In the genomic region with DNA sequence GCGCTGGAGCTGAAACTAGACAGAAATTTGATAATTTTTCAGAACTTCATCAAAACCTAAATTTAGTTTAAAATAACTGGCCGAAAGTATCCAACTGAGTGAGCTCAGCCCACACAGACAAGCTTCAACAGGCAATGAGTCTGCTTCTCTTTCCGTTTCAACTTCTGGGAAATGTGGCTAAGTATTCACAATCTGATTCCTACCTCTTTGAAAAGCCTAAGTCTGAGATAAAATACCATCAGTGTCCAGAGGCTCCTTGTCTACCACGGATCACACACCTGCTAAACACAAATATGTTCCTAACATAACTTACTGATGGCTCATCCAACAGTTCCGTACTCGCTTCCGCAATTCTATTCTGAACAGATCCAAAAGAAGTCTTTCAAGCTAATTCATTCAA, we compare ENCODE assay signal across 21 cellular contexts. TPM values are rescaled to one million over a fixed set of nuclear protein-coding genes. Genes with fewer than 3 reads are reported as not detected.
A peak's percentile ranks its signal among the peaks of the same experiment; 100 is the strongest.
DNase-seq lines count a peak whose midpoint lies in the region; ATAC-seq and TF ChIP-seq lines count a peak whose summit lies in the region.
"Had no signal": no experiment of that assay in that cellular context is flagged by ENCODE, and none has a peak within 500 bp of the region (broad histone marks: within the 10 kb centered on the region; RNA-seq: fewer than 3 reads in every experiment).

No MANE protein-coding gene starts in this region.

- H3K36me3 ChIP-seq in esophagus muscularis mucosa (no peaks in the 10 kb centered on the region), stomach smooth muscle (ENCODE audit: control insufficient read depth in 2 of 2, insufficient read depth in 2 of 2, low read length in 2 of 2) (no peaks in the 10 kb centered on the region)
- no peaks in the 10 kb centered on the region for H3K36me3 ChIP-seq in effector memory CD4-positive, alpha-beta T cell (ENCODE audit: control insufficient read depth, insufficient read depth, low read length)
- H3K36me3 ChIP-seq: HAP-1, neutrophil, right atrium auricular region had no signal

- H3K4me3 Mint-ChIP-seq in activated B cell treated with CpG ODN at 0.5 μM for 24 hours: peak overlapping the region; percentile 32

- POLR2A ChIA-PET in activated B cell treated with CpG ODN at 0.5 μM for 24 hours (lab: Charles Lee): interaction anchor here (0.7 to 1.5 kb wide), 4 partner anchors 12 to 143 kb away, joined by 3 to 9 read pairs (median 4); no protein-coding TSS in a partner anchor

- H3K27me3 ChIP-seq in esophagus muscularis mucosa: no peaks in the 10 kb centered on the region
- no peaks in the 10 kb centered on the region for H3K27me3 ChIP-seq in stomach smooth muscle (ENCODE audit: control insufficient read depth in 1 of 2, insufficient read depth in 2 of 2, low read length in 2 of 2)
- no peaks in the 10 kb centered on the region for H3K27me3 ChIP-seq in effector memory CD4-positive, alpha-beta T cell (replicated peaks; ENCODE audit: control insufficient read depth, insufficient read depth, low read length, poor library complexity, severe bottlenecking)
- H3K27me3 ChIP-seq: BLaER1, neutrophil, right atrium auricular region had no signal

- DNase-seq in activated B cell treated with CpG ODN at 0.5 μM for 24 hours (no peak), esophagus muscularis mucosa (ENCODE audit: extremely low spot score) (no peak), Right ventricle myocardium inferior (ENCODE audit: missing footprints) (no peak)
- DNase-seq in effector memory CD4-positive, alpha-beta T cell: no peak
- DNase-seq: activated CD8-positive, alpha-beta memory T cell treated with anti-CD3 and anti-CD28 coated beads for 24 hours; activated gamma-delta T cell treated with Interleukin-2 at 50 U/mL for 16 hours; DMS79; effector CD8-positive, alpha-beta T cell; foreskin melanocyte; mesendoderm; NCI-H1436; NCI-H2227 treated with DMSO at 0.1 percent for 48 hours had no signal

- peak overlapping the region; percentile 13 for H3K27ac Mint-ChIP-seq in activated B cell treated with CpG ODN at 0.5 μM for 24 hours

- peaks cover 71% of the 10 kb centered on the region for H3K4me1 Mint-ChIP-seq in activated B cell treated with CpG ODN at 0.5 μM for 24 hours

- no peak overlapping the region for H3K9ac ChIP-seq in stomach smooth muscle (ENCODE audit: low read length in 2 of 2)
- H3K9ac ChIP-seq: BLaER1 had no signal

- no peak for TF ChIP-seq EP300 in esophagus muscularis mucosa (IDR thresholded peaks at IDR 0.05)

- TF ChIP-seq POLR2A in esophagus muscularis mucosa (IDR thresholded peaks at IDR 0.05; ENCODE audit: low read depth): no peak

- ATAC-seq in HG02852 (IDR thresholded peaks at IDR 0.05; ENCODE audit: unreplicated experiment) (peak; percentile 43), activated B cell treated with CpG ODN at 0.5 μM for 24 hours (ENCODE audit: low read depth) (no peak), Right ventricle myocardium inferior (no peak), HG03196 (IDR thresholded peaks at IDR 0.05; ENCODE audit: unreplicated experiment) (no peak)
- ATAC-seq: SK-N-SH treated with all-trans-retinoic acid at 6 μM for 48 hours had no signal

- H3K4me1 ChIP-seq in esophagus muscularis mucosa (peaks cover 21 to 98% (median 85%) of the 10 kb centered on the region in 4 donors), stomach smooth muscle (ENCODE audit: control insufficient read depth, insufficient read depth, low read length) (peaks cover 9% of the 10 kb centered on the region)
- H3K4me1 ChIP-seq in effector memory CD4-positive, alpha-beta T cell (ENCODE audit: control insufficient read depth, insufficient read depth, low read length, poor library complexity, severe bottlenecking): peaks cover 20% of the 10 kb centered on the region
- H3K4me1 ChIP-seq: HAP-1 had no signal

- H3K9me3 ChIP-seq in esophagus muscularis mucosa: no peaks in the 10 kb centered on the region
- no peaks in the 10 kb centered on the region for H3K9me3 ChIP-seq in stomach smooth muscle (ENCODE audit: control insufficient read depth in 2 of 2, low read length in 2 of 2)
- no peaks in the 10 kb centered on the region for H3K9me3 ChIP-seq in effector memory CD4-positive, alpha-beta T cell (ENCODE audit: control insufficient read depth, low read length)
- H3K9me3 ChIP-seq: BLaER1, HAP-1, neutrophil, right atrium auricular region had no signal

- no peak overlapping the region for H3K4me3 ChIP-seq in esophagus muscularis mucosa
- H3K4me3 ChIP-seq in stomach smooth muscle (ENCODE audit: low read length in 2 of 2): no peak overlapping the region
- H3K4me3 ChIP-seq in effector memory CD4-positive, alpha-beta T cell (ENCODE audit: insufficient read depth, low read depth, low read length, poor library complexity, severe bottlenecking): no peak overlapping the region
- H3K4me3 ChIP-seq: BLaER1, HAP-1, right atrium auricular region had no signal

- H3K9me3 Mint-ChIP-seq in activated B cell treated with CpG ODN at 0.5 μM for 24 hours: peaks cover 3% of the 10 kb centered on the region

- whole genome bisulfite sequencing in esophagus muscularis mucosa: 87% methylated on average over 7 of the region's 7 CpGs

- peak overlapping the region in 3 of 4 donors; percentile 25 to 99 (median 99) for H3K27ac ChIP-seq in esophagus muscularis mucosa (replicated peaks in 1 of 4)
- peak overlapping the region; percentile 2 for H3K27ac ChIP-seq in stomach smooth muscle (ENCODE audit: low read length)
- H3K27ac ChIP-seq in effector memory CD4-positive, alpha-beta T cell (ENCODE audit: insufficient read depth, low read length, poor library complexity, severe bottlenecking): no peak overlapping the region
- H3K27ac ChIP-seq: BLaER1, HL-60, neutrophil, right atrium auricular region had no signal

- intact Hi-C loops in activated B cell treated with CpG ODN at 0.5 μM for 24 hours (cut with micrococcal nuclease) (no loop called here), esophagus muscularis mucosa (cut with DNase I) (loop anchor here (10.0 kb wide), 1 partner anchor 75 kb away; no protein-coding TSS in a partner anchor), Right ventricle myocardium inferior (cut with DNase I) (no loop called here)

- no peaks in the 10 kb centered on the region for H3K27me3 Mint-ChIP-seq in activated B cell treated with CpG ODN at 0.5 μM for 24 hours

- CTCF ChIA-PET in activated B cell treated with CpG ODN at 0.5 μM for 24 hours (lab: Charles Lee): no interaction called here

- H3K36me3 Mint-ChIP-seq in activated B cell treated with CpG ODN at 0.5 μM for 24 hours (ENCODE audit: low read depth): peaks cover 26% of the 10 kb centered on the region

- no peak for TF ChIP-seq CTCF in activated B cell treated with CpG ODN at 0.5 μM for 24 hours (IDR thresholded peaks at IDR 0.05)
- no peak for TF ChIP-seq CTCF in esophagus muscularis mucosa (IDR thresholded peaks at IDR 0.05)

RNA-seq across cellular contexts. Expression of gene SIK3, which starts 8.5 kb away (rescaled TPM):
- 75.0 and 88.4 TPM in 2 replicates for total RNA-seq in activated B cell treated with CpG ODN at 0.5 μM for 24 hours
- total RNA-seq in esophagus muscularis mucosa: 10 to 100 TPM; 39.5 to 53.5 (median 42.3) TPM
- 28.7 TPM for total RNA-seq in Right ventricle myocardium inferior

RNA-seq across cellular contexts. Expression of gene PAFAH1B2, which starts 54.4 kb away (rescaled TPM):
- total RNA-seq in activated B cell treated with CpG ODN at 0.5 μM for 24 hours (71.3 and 78.7 TPM in 2 replicates), esophagus muscularis mucosa (10 to 100 TPM; 40.3 to 63.0 (median 47.4) TPM), Right ventricle myocardium inferior (52.3 TPM)
